Comparison of ENCODE assay signal across 4 cellular contexts in genomic region chr16:20423772-20424128, GRCh38. TPM values are rescaled to one million over a fixed set of nuclear protein-coding genes. Genes with fewer than 3 reads are reported as not detected.
"Had no signal": no experiment of that assay in that cellular context is flagged by ENCODE, and none has a peak within 500 bp of the region (broad histone marks: within the 10 kb centered on the region; RNA-seq: fewer than 3 reads in every experiment).

No MANE protein-coding gene starts in this region.

RNA-seq across cellular contexts. Expression of gene ACSM5, which starts 14.4 kb away (rescaled TPM):
- total RNA-seq: NCI-H460 had no signal

RNA-seq across cellular contexts. Expression of gene PDILT, which starts 19.2 kb away (rescaled TPM):
- total RNA-seq: LHCN-M2, M059J, MCF 10A, NCI-H460 had no signal

RNA-seq across cellular contexts. Expression of gene ACSM2A, which starts 27.6 kb away (rescaled TPM):
- total RNA-seq: LHCN-M2, M059J, MCF 10A, NCI-H460 had no signal
